Comparison of ENCODE assay signal across 1 cellular context in the genomic region with DNA sequence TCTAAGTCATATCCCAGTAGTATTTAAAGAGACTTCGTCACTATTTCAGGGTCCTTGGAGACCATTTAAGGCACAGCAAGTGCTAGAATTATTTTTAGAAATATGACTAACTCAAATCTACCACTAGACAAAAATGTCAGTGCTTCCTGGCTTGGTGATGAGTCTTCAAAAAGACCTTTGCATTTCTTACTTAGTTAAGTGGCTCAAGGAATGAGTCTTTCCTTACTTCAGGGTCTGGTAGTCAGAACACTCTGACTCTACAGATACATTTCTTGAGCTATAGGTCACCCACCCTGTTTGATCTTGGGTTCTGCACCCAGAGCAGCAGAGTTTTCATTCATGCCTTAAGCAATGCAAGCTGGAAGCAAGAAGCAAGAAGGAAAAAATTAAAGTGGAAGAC.
TF ChIP-seq lines count a peak whose summit lies in the region.

No MANE protein-coding gene starts in this region.

TF ChIP-seq in SK-N-SH, 30 proteins besides CTCF, POLR2A, EP300 and RAD21 (continued from another document):
- no peak for TF ChIP-seq REST (IDR thresholded peaks at IDR 0.05; ENCODE audit: low read depth, low read length)
- TF ChIP-seq, protein P1, sequence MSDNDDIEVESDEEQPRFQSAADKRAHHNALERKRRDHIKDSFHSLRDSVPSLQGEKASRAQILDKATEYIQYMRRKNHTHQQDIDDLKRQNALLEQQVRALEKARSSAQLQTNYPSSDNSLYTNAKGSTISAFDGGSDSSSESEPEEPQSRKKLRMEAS (IDR thresholded peaks at IDR 0.05; ENCODE audit: low read depth) = no peak
- peak; percentile 45 for TF ChIP-seq PBX3 (IDR thresholded peaks at IDR 0.05)
